In genomic region chr9:93364734-93365426, GRCh38 we compare ENCODE assay signal across 27 cellular contexts.
"Had no signal": no experiment of that assay in that cellular context is flagged by ENCODE, and none has a peak within 500 bp of the region (broad histone marks: within the 10 kb centered on the region; RNA-seq: fewer than 3 reads in every experiment).

No MANE protein-coding gene starts in this region.

- H3K4me3 ChIP-seq: pancreas, prostate gland, right lobe of liver, sigmoid colon, stomach, thoracic aorta, thyroid gland, tibial nerve, upper lobe of left lung, vagina had no signal

- DNase-seq: nephron progenitor cell; nucleus accumbens; pancreas; retina; right cardiac atrium; right lobe of liver; sigmoid colon; small intestine; stimulated activated CD4-positive, alpha-beta T cell treated with anti-CD3 and anti-CD28 coated beads, Interleukin-15, amount 100 ng/mL, for 24 hours; stimulated activated CD4-positive, alpha-beta T cell treated with anti-CD3 and anti-CD28 coated beads, Interleukin-2, amount 100 ng/mL, for 24 hours; stimulated activated CD4-positive, alpha-beta T cell treated with anti-CD3 and anti-CD28 coated beads, Interleukin-2, amount 100 ng/mL, for 48 hours; stimulated activated CD4-positive, alpha-beta T cell treated with anti-CD3 and anti-CD28 coated beads, Interleukin-4, amount 100 ng/mL, for 24 hours; stimulated activated naive B cell treated with anti-CD40 and anti-IgM and Interleukin-4, amounts not matched to agents 10 μg/mL and 1 μg/mL and 100 μg/mL, for 72 hours; stimulated activated naive CD4-positive, alpha-beta T cell treated with Interleukin-2 at 50 U/mL for 16 hours; stomach; thyroid gland; trophoblast cell; upper lobe of left lung had no signal

- H3K4me1 Mint-ChIP-seq: nephron progenitor cell; neural crest cell; stimulated activated effector memory CD8-positive, alpha-beta T cell treated with anti-CD3 and anti-CD28 coated beads, Interleukin-12 subunit alpha, Interleukin-12 subunit beta, amount 100 ng/mL, for 72 hours had no signal

- H3K4me3 Mint-ChIP-seq: natural killer cell treated with Interleukin-12 subunit alpha and Interleukin-12 subunit beta and Interleukin-15 and Interleukin-18, amount 100 ng/mL, for 72 hours; nephron progenitor cell; neural crest cell; stimulated activated effector memory CD8-positive, alpha-beta T cell treated with anti-CD3 and anti-CD28 coated beads, Interleukin-12 subunit alpha, Interleukin-12 subunit beta, amount 100 ng/mL, for 72 hours; stimulated activated naive B cell treated with anti-CD40 and anti-IgM and Interleukin-4, amounts not matched to agents 10 μg/mL and 1 μg/mL and 100 μg/mL, for 72 hours; stimulated activated naive CD8-positive, alpha-beta T cell treated with anti-CD3 and anti-CD28 coated beads, Interleukin-15, Interleukin-2, amounts not matched to agents 100 ng/mL and 50 ng/mL, for 24 hours had no signal

- H3K36me3 ChIP-seq: neutrophil, pancreas, prostate gland, right lobe of liver, sigmoid colon, stomach, thoracic aorta, thyroid gland, tibial nerve, upper lobe of left lung, vagina had no signal

- H3K36me3 Mint-ChIP-seq: stimulated activated effector memory CD8-positive, alpha-beta T cell treated with anti-CD3 and anti-CD28 coated beads, Interleukin-12 subunit alpha, Interleukin-12 subunit beta, amount 100 ng/mL, for 72 hours; stimulated activated naive B cell treated with anti-CD40 and anti-IgM and Interleukin-4, amounts not matched to agents 10 μg/mL and 1 μg/mL and 100 μg/mL, for 72 hours had no signal

- H3K27ac ChIP-seq: neutrophil, pancreas, prostate gland, right lobe of liver, sigmoid colon, stomach, thoracic aorta, thyroid gland, tibial nerve, upper lobe of left lung, vagina had no signal

- H3K27ac Mint-ChIP-seq: natural killer cell treated with Interleukin-12 subunit alpha and Interleukin-12 subunit beta and Interleukin-15 and Interleukin-18, amount 100 ng/mL, for 72 hours; nephron progenitor cell; stimulated activated effector memory CD8-positive, alpha-beta T cell treated with anti-CD3 and anti-CD28 coated beads, Interleukin-12 subunit alpha, Interleukin-12 subunit beta, amount 100 ng/mL, for 72 hours; stimulated activated naive B cell treated with anti-CD40 and anti-IgM and Interleukin-4, amounts not matched to agents 10 μg/mL and 1 μg/mL and 100 μg/mL, for 72 hours; stimulated activated naive CD8-positive, alpha-beta T cell treated with anti-CD3 and anti-CD28 coated beads, Interleukin-15, Interleukin-2, amounts not matched to agents 100 ng/mL and 50 ng/mL, for 24 hours had no signal

- ATAC-seq: natural killer cell treated with Interleukin-12 subunit alpha and Interleukin-12 subunit beta and Interleukin-15 and Interleukin-18, amount 100 ng/mL, for 72 hours; pancreas; right cardiac atrium; stimulated activated effector memory CD8-positive, alpha-beta T cell treated with anti-CD3 and anti-CD28 coated beads, Interleukin-12 subunit alpha, Interleukin-12 subunit beta, amount 100 ng/mL, for 72 hours; stimulated activated naive B cell treated with anti-CD40 and anti-IgM and Interleukin-4, amounts not matched to agents 10 μg/mL and 1 μg/mL and 100 μg/mL, for 72 hours had no signal

- H3K9me3 Mint-ChIP-seq: natural killer cell treated with Interleukin-12 subunit alpha and Interleukin-12 subunit beta and Interleukin-15 and Interleukin-18, amount 100 ng/mL, for 72 hours had no signal

- H3K4me1 ChIP-seq: pancreas, prostate gland, right lobe of liver, sigmoid colon, stomach, thyroid gland, tibial nerve, upper lobe of left lung, vagina had no signal

- H3K27me3 Mint-ChIP-seq: stimulated activated naive CD8-positive, alpha-beta T cell treated with anti-CD3 and anti-CD28 coated beads, Interleukin-15, Interleukin-2, amounts not matched to agents 100 ng/mL and 50 ng/mL, for 24 hours had no signal

- H3K27me3 ChIP-seq: neutrophil, pancreas, right lobe of liver, sigmoid colon, stomach, thyroid gland, tibial nerve, upper lobe of left lung, vagina had no signal

- H3K9me3 ChIP-seq: pancreas, prostate gland, thyroid gland, vagina had no signal
